In the genomic region with DNA sequence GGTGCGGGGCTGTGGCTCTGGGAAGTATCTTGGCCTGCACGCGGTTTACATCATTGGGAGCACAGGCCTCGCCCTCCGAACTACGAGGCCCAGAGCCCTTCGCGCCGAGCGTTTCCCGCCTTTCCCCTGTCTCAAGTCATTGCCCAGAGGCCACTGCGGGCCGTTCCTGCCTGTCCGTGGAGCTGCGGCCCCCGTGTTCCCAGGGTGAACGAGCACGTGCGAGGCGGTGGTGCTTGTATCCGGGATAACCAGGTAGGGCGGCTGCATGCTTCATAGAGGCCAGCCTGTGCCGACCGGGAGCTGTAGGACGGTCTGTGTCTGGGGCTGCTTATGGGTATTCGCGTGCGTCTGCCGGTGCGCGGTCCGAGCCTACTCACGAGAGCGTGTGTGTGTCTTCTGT, we compare ENCODE assay signal across 23 cellular contexts.
"Had no signal": no experiment of that assay in that cellular context is flagged by ENCODE, and none has a peak within 500 bp of the region (broad histone marks: within the 10 kb centered on the region; RNA-seq: fewer than 3 reads in every experiment).

No MANE protein-coding gene starts in this region.

- H3K4me3 ChIP-seq: K562, SJCRH30 had no signal

- H3K9ac ChIP-seq: KMS-11 had no signal

- H3K27ac ChIP-seq: KMS-11, RWPE1, SJCRH30 had no signal

- H3K27ac Mint-ChIP-seq: IgD-negative memory B cell had no signal

- H3K4me1 ChIP-seq: SJCRH30 had no signal

- H3K36me3 ChIP-seq: SJCRH30 had no signal

- H3K4me3 Mint-ChIP-seq: IgD-negative memory B cell had no signal

- ATAC-seq: K562, Panc1, Right ventricle myocardium inferior, SK-N-SH treated with all-trans-retinoic acid at 6 μM for 48 hours had no signal

- H3K27me3 Mint-ChIP-seq: IgD-negative memory B cell had no signal

- H3K27me3 ChIP-seq: SJCRH30 had no signal

- H3K4me1 Mint-ChIP-seq: IgD-negative memory B cell had no signal

- DNase-seq: Kasumi-1, MM.1S, NCI-H1092 treated with DMSO at 0.1 percent for 48 hours, NCI-H1436, NCI-H187, NCI-H2029, NCI-H2081 treated with DMSO at 0.1 percent for 48 hours, NCI-H2171, NCI-H226, NCI-H446, NCI-H510A, NCI-H524 treated with DMSO at 0.1 percent for 48 hours, NCI-H69, NCI-H774, SHP77 treated with DMSO at 0.1 percent for 48 hours, SJCRH30 had no signal

- H3K4me2 ChIP-seq: KMS-11 had no signal
